ENCODE assay signal across 23 cellular contexts in genomic region chr5:36788365-36788764, GRCh38.
DNase-seq lines count a peak whose midpoint lies in the region; ATAC-seq, FAIRE-seq and TF ChIP-seq lines count a peak whose summit lies in the region.
"Had no signal": no experiment of that assay in that cellular context is flagged by ENCODE, and none has a peak within 500 bp of the region (broad histone marks: within the 10 kb centered on the region; RNA-seq: fewer than 3 reads in every experiment).

No MANE protein-coding gene starts in this region.

- H3K9me3 ChIP-seq in Caco-2 = no peaks in the 10 kb centered on the region
- no peaks in the 10 kb centered on the region for H3K9me3 ChIP-seq in esophagus squamous epithelium
- no peaks in the 10 kb centered on the region for H3K9me3 ChIP-seq in transverse colon
- H3K9me3 ChIP-seq: MG63, Peyer's patch had no signal

- no peaks in the 10 kb centered on the region for H3K36me3 Mint-ChIP-seq in Caco-2 (ENCODE audit: insufficient read depth, unreplicated experiment)
- H3K36me3 Mint-ChIP-seq: CD14-positive monocyte; CD8-positive, alpha-beta memory T cell had no signal

- intact Hi-C loops in Caco-2 (cut with micrococcal nuclease; ENCODE audit: unreplicated experiment) (loop anchor here (2.0 kb wide), 1 partner anchor 44 kb away; no protein-coding TSS in a partner anchor), esophagus squamous epithelium (cut with DNase I) (no loop called here), transverse colon (cut with DNase I; ENCODE audit: low total_unique reads) (no loop called here)

- CTCF ChIA-PET in Caco-2 (lab: Charles Lee) = interaction anchor here (1.0 kb wide), 1 partner anchor 49 kb away, joined by 3 read pairs; no protein-coding TSS in a partner anchor

- H3K4me1 Mint-ChIP-seq in Caco-2 (ENCODE audit: low read depth, unreplicated experiment) = peaks cover 21% of the 10 kb centered on the region
- H3K4me1 Mint-ChIP-seq: CD8-positive, alpha-beta memory T cell had no signal

- POLR2A ChIA-PET in Caco-2 (lab: Charles Lee) = no interaction called here

- DNase-seq in Caco-2 (no peak), NCI-H524 (lab: John Stamatoyannopoulos, UW) (peak; percentile 58 to 72), left lobe of liver (ENCODE audit: low spot score) (no peak), urothelium cell line (ENCODE audit: low spot score) (no peak), esophagus squamous epithelium (lab: John Stamatoyannopoulos, UW) (no peak), NCI-H2107 treated with DMSO at 0.1 percent for 48 hours (lab: John Stamatoyannopoulos, UW; ENCODE audit: unreplicated experiment) (no peak), transverse colon (no peak)
- DNase-seq: CD8-positive, alpha-beta memory T cell; DMS153; DND-41; H9; KBM-7; MG63; NCI-H1105 treated with DMSO at 0.1 percent for 48 hours; NCI-H2029; NCI-H446; NCI-H69; OCI-M1; SHP77 treated with DMSO at 0.1 percent for 48 hours; T-helper 1 cell had no signal

- FAIRE-seq in urothelium cell line (lab: Jason Lieb, UNC) = peak; percentile 58
- FAIRE-seq: GM18507 had no signal

- no peaks in the 10 kb centered on the region for H3K9me3 Mint-ChIP-seq in Caco-2 (ENCODE audit: unreplicated experiment)
- H3K9me3 Mint-ChIP-seq: CD8-positive, alpha-beta memory T cell; H9 had no signal

- H3K4me1 ChIP-seq in Caco-2 (peaks cover 14% of the 10 kb centered on the region; the same call in 1 of the 2 replicates), esophagus squamous epithelium (no peaks in the 10 kb centered on the region), transverse colon (peaks cover 0 to 3% (median 1%) of the 10 kb centered on the region in 4 donors)

- 38 to 58% methylated on average over 2 of the region's 2 CpGs for WGBS in esophagus squamous epithelium, 2 donors
- 42 to 44% methylated on average over 2 of the region's 2 CpGs for WGBS in transverse colon (ENCODE audit: low coverage in 1 of 2), 2 donors

- no TSS peak for BruUV-seq in Caco-2 (replicated peaks; lab: Mats Ljungman, UMichigan)

- H3K27ac Mint-ChIP-seq in Caco-2 (ENCODE audit: unreplicated experiment) = no peak overlapping the region
- H3K27ac Mint-ChIP-seq: CD14-positive monocyte; CD8-positive, alpha-beta memory T cell; H9 had no signal

- no peak overlapping the region for H3K4me3 ChIP-seq in Caco-2 (ENCODE audit: low read depth, low read length)
- H3K4me3 ChIP-seq in esophagus squamous epithelium = no peak overlapping the region
- H3K4me3 ChIP-seq in transverse colon = no peak overlapping the region
- H3K4me3 ChIP-seq: MG63, Peyer's patch had no signal

- ATAC-seq in left lobe of liver = peak; percentile 7

- no peak for TF ChIP-seq CTCF in Caco-2 (IDR thresholded peaks at IDR 0.05; ENCODE audit: insufficient read depth in 1 of 2, low read depth in 1 of 2, low read length in 1 of 2, severe bottlenecking in 1 of 2, unreplicated experiment in 1 of 2)
- TF ChIP-seq CTCF in esophagus squamous epithelium (IDR thresholded peaks at IDR 0.05) = no peak
- no peak for TF ChIP-seq CTCF in transverse colon (IDR thresholded peaks at IDR 0.05)

- H3K27me3 Mint-ChIP-seq in Caco-2 (ENCODE audit: insufficient read depth, unreplicated experiment) = peaks cover 8% of the 10 kb centered on the region

- H3K27me3 ChIP-seq in Caco-2 (replicated peaks; ENCODE audit: control insufficient read depth, insufficient read depth, low read length) = no peaks in the 10 kb centered on the region
- no peaks in the 10 kb centered on the region for H3K27me3 ChIP-seq in esophagus squamous epithelium
- H3K27me3 ChIP-seq in transverse colon = no peaks in the 10 kb centered on the region
- H3K27me3 ChIP-seq: Peyer's patch had no signal

- in situ Hi-C loops in transverse colon (cut with MboI; ENCODE audit: low pct_ligation_motif_present in 1 of 4, low pct_unique_long_range_greater_than_20kb in 1 of 4, low sequenced_read_pairs in 3 of 4) = no loop called here

- H3K36me3 ChIP-seq in Caco-2 (ENCODE audit: control insufficient read depth, insufficient read depth, low read length) (no peaks in the 10 kb centered on the region), esophagus squamous epithelium (no peaks in the 10 kb centered on the region), transverse colon (no peaks in the 10 kb centered on the region)
- H3K36me3 ChIP-seq: MG63, Peyer's patch had no signal

- TF ChIP-seq POLR2A in esophagus squamous epithelium (IDR thresholded peaks at IDR 0.05) (no peak), transverse colon (IDR thresholded peaks at IDR 0.05) (no peak)

- no peak for TF ChIP-seq EP300 in transverse colon (IDR thresholded peaks at IDR 0.05; ENCODE audit: low read depth)

- peak overlapping the region; percentile 31 for H3K4me3 Mint-ChIP-seq in Caco-2 (ENCODE audit: unreplicated experiment)
- H3K4me3 Mint-ChIP-seq: CD14-positive monocyte; CD8-positive, alpha-beta memory T cell; H9 had no signal

- no peak overlapping the region for H3K27ac ChIP-seq in esophagus squamous epithelium
- H3K27ac ChIP-seq in transverse colon = no peak overlapping the region

Comparison
In these comparisons a context has a peak if more than half of its experiments do, and no peak if none do; other contexts are left out.
1. DNase-seq: peak in NCI-H524 (2 of 2); none in Caco-2 (0 of 2), left lobe of liver (single experiment), urothelium cell line (single experiment), esophagus squamous epithelium (single experiment), NCI-H2107 treated with DMSO at 0.1 percent for 48 hours (single experiment) and transverse colon (single experiment).